8 cellular contexts compared by ENCODE assay signal in the genomic region with DNA sequence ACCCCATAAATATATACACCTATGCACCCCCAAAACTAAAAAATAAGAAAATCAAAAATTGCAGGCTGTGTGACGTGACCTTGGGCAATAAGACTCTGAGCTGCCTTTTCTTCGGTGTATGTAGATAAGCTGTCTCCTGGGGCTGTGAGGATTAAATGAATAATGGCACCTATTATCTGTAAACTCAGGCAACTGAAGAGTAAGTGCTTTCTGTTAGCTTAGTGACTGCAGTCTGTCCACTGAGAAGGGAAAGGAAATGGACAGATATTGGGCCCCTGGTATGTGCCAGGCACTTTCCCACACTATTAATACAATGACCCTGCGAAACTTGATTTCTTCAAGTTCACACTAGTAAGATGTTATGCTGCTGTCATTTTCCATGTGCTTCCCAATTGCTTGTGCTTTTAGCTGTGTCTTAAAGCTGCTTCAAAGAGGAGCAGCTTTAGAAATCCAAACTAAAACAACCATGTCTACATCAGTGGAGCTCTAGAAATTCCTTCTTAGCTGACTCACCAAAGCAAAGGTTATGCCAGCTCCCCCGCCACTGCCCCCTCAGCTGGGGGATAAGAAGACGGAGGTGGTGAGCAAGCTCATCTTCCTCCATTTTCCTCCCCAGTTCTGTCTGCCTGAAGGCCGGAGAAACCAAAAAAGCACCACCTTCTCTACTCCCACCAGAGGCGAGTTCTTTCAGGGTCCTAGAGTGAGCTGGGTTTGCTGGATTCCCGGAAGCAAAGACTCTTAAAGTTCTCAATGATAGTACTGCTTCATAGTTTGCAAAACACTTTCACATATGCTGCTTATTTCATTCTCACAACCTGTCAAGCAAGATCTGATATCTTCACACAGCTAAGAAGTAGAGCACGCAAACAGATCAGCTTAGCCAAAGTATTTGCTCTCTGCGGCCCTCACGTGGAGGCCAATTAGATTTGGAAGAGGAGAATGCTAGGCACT. TPM values are rescaled to one million over a fixed set of nuclear protein-coding genes. Genes with fewer than 3 reads are reported as not detected.
DNase-seq lines count a peak whose midpoint lies in the region; TF ChIP-seq lines count a peak whose summit lies in the region.

No MANE protein-coding gene starts in this region.

- H3K4me1 Mint-ChIP-seq in mesothelial cell of epicardium, result peaks cover 17% of the 10 kb centered on the region
- H3K4me1 Mint-ChIP-seq in activated CD4-positive, alpha-beta T cell treated with anti-CD3 and anti-CD28 coated beads, Interleukin-2, amount 10 ng/mL, durations not matched to agents 7 days and 5 days, result peaks cover 10% of the 10 kb centered on the region

- peak overlapping the region; percentile 62 for H3K27ac Mint-ChIP-seq in mesothelial cell of epicardium
- no peak overlapping the region for H3K27ac Mint-ChIP-seq in activated CD4-positive, alpha-beta T cell treated with anti-CD3 and anti-CD28 coated beads, Interleukin-2, amount 10 ng/mL, durations not matched to agents 7 days and 5 days

- TF ChIP-seq CTCF in AG09319 (IDR thresholded peaks at IDR 0.05; ENCODE audit: low read depth, low read length) (no peak), NB4 (IDR thresholded peaks at IDR 0.05; ENCODE audit: low read depth, low read length) (no peak), mesothelial cell of epicardium (IDR thresholded peaks at IDR 0.05; ENCODE audit: unreplicated experiment) (no peak)

- DNase-seq in AG09319 (ENCODE audit: extremely low read depth, low read depth) (peak; percentile 8), NB4 (ENCODE audit: low read depth) (peak; percentile 34), cerebellar cortex (ENCODE audit: low spot score) (peak; percentile 12), mesothelial cell of epicardium (ENCODE audit: low spot score in 2 of 2, unreplicated experiment in 2 of 2) (peak in 1 of 2 experiments; percentile 39), NCI-H128 (lab: John Stamatoyannopoulos, UW; ENCODE audit: unreplicated experiment) (no peak), NOMO-1 (lab: John Stamatoyannopoulos, UW; ENCODE audit: unreplicated experiment in 2 of 2) (no peak)
- DNase-seq in stimulated activated CD4-positive, alpha-beta T cell treated with anti-CD3 and anti-CD28 coated beads, Interleukin-4, amount 100 ng/mL, for 1 hour, result no peak
- no peak for DNase-seq in activated CD4-positive, alpha-beta T cell treated with anti-CD3 and anti-CD28 coated beads, Interleukin-2, amount 10 ng/mL, durations not matched to agents 7 days and 5 days

- CTCF ChIA-PET in activated CD4-positive, alpha-beta T cell treated with anti-CD3 and anti-CD28 coated beads, Interleukin-2, amount 10 ng/mL, durations not matched to agents 7 days and 5 days (lab: Charles Lee), result interaction anchor here (0.6 to 1.7 kb wide), 3 partner anchors 11 to 190 kb away, joined by 3 to 5 read pairs (median 4); no protein-coding TSS in a partner anchor

- TF ChIP-seq POLR2A in NB4 (IDR thresholded peaks at IDR 0.05; ENCODE audit: extremely low read depth, insufficient read length), result no peak

- H3K27me3 Mint-ChIP-seq in mesothelial cell of epicardium (ENCODE audit: low read depth), result no peaks in the 10 kb centered on the region
- H3K27me3 Mint-ChIP-seq in activated CD4-positive, alpha-beta T cell treated with anti-CD3 and anti-CD28 coated beads, Interleukin-2, amount 10 ng/mL, durations not matched to agents 7 days and 5 days, result no peaks in the 10 kb centered on the region

- peak overlapping the region; percentile 58 for H3K4me3 Mint-ChIP-seq in mesothelial cell of epicardium
- no peak overlapping the region for H3K4me3 Mint-ChIP-seq in activated CD4-positive, alpha-beta T cell treated with anti-CD3 and anti-CD28 coated beads, Interleukin-2, amount 10 ng/mL, durations not matched to agents 7 days and 5 days

- H3K4me3 ChIP-seq in NB4 (ENCODE audit: low read depth, low read length), result no peak overlapping the region

- H3K9me3 Mint-ChIP-seq in mesothelial cell of epicardium, result peaks cover 17% of the 10 kb centered on the region
- no peaks in the 10 kb centered on the region for H3K9me3 Mint-ChIP-seq in activated CD4-positive, alpha-beta T cell treated with anti-CD3 and anti-CD28 coated beads, Interleukin-2, amount 10 ng/mL, durations not matched to agents 7 days and 5 days

- peaks cover 10% of the 10 kb centered on the region for H3K36me3 Mint-ChIP-seq in mesothelial cell of epicardium
- H3K36me3 Mint-ChIP-seq in activated CD4-positive, alpha-beta T cell treated with anti-CD3 and anti-CD28 coated beads, Interleukin-2, amount 10 ng/mL, durations not matched to agents 7 days and 5 days (ENCODE audit: low read depth), result peaks cover 20% of the 10 kb centered on the region

- POLR2A ChIA-PET in activated CD4-positive, alpha-beta T cell treated with anti-CD3 and anti-CD28 coated beads, Interleukin-2, amount 10 ng/mL, durations not matched to agents 7 days and 5 days (lab: Charles Lee), result no interaction called here

RNA-seq across cellular contexts. Expression of a gene that starts 8.8 kb away (rescaled TPM):
- total RNA-seq in mesothelial cell of epicardium, result not detected in 3 replicates
- total RNA-seq in activated CD4-positive, alpha-beta T cell treated with anti-CD3 and anti-CD28 coated beads, Interleukin-2, amount 10 ng/mL, durations not matched to agents 7 days and 5 days, result not detected

RNA-seq across cellular contexts. Expression of a gene that starts 35.3 kb away (rescaled TPM):
- total RNA-seq in mesothelial cell of epicardium, result 60.1 to 63.9 TPM (median 61.1 TPM) in 3 replicates
- 10 to 100 TPM; 60.3 to 64.1 TPM for total RNA-seq in activated CD4-positive, alpha-beta T cell treated with anti-CD3 and anti-CD28 coated beads, Interleukin-2, amount 10 ng/mL, durations not matched to agents 7 days and 5 days

Comparison
In these comparisons a context has a peak if more than half of its experiments do, and no peak if none do; other contexts are left out.
1. DNase-seq: peak in AG09319 (single experiment), NB4 (single experiment) and cerebellar cortex (single experiment); none in stimulated activated CD4-positive, alpha-beta T cell treated with anti-CD3 and anti-CD28 coated beads, Interleukin-4, amount 100 ng/mL, for 1 hour (single experiment), NCI-H128 (single experiment), NOMO-1 (0 of 2) and activated CD4-positive, alpha-beta T cell treated with anti-CD3 and anti-CD28 coated beads, Interleukin-2, amount 10 ng/mL, durations not matched to agents 7 days and 5 days (single experiment).